16 cellular contexts compared by ENCODE assay signal in genomic region chr4:138111462-138112000, GRCh38.
DNase-seq lines count a peak whose midpoint lies in the region; ATAC-seq and TF ChIP-seq lines count a peak whose summit lies in the region.
"Had no signal": no experiment of that assay in that cellular context is flagged by ENCODE, and none has a peak within 500 bp of the region (broad histone marks: within the 10 kb centered on the region; RNA-seq: fewer than 3 reads in every experiment).

No MANE protein-coding gene starts in this region.

- peak; percentile 59 for ATAC-seq in PC-3
- no peak for ATAC-seq in activated CD8-positive, alpha-beta T cell treated with anti-CD3 and anti-CD28 coated beads for 36 hours
- ATAC-seq: naive thymus-derived CD8-positive, alpha-beta T cell; sciatic nerve had no signal

- H3K9me3 ChIP-seq in PC-3 (ENCODE audit: low read length) (no peaks in the 10 kb centered on the region), A673 (ENCODE audit: low read depth, low read length, poor library complexity, severe bottlenecking) (no peaks in the 10 kb centered on the region)
- H3K9me3 ChIP-seq: MG63, stomach had no signal

- H3K27ac Mint-ChIP-seq in activated CD8-positive, alpha-beta T cell treated with anti-CD3 and anti-CD28 coated beads for 36 hours, result no peak overlapping the region
- H3K27ac Mint-ChIP-seq: activated CD4-positive, alpha-beta T cell treated with anti-CD3 and anti-CD28 coated beads, Interleukin-2, amount 10 ng/mL, durations not matched to agents 24 days and 14 days; CD4-positive, CD25-positive, alpha-beta regulatory T cell; naive thymus-derived CD8-positive, alpha-beta T cell had no signal

- no peak overlapping the region for H2AFZ ChIP-seq in PC-3 (ENCODE audit: low read length)

- TF ChIP-seq CTCF in PC-3 (conservative IDR thresholded peaks at IDR 0.05; ENCODE audit: low read depth, low read length), result no peak; the same call in 1 of the 2 replicates
- TF ChIP-seq CTCF in A673 (conservative IDR thresholded peaks at IDR 0.05; ENCODE audit: low read depth, low read length), result no peak
- TF ChIP-seq CTCF in activated CD8-positive, alpha-beta T cell treated with anti-CD3 and anti-CD28 coated beads for 36 hours (IDR thresholded peaks at IDR 0.05), result no peak

- H3K36me3 ChIP-seq in PC-3 (ENCODE audit: low read depth, low read length), result no peaks in the 10 kb centered on the region
- H3K36me3 ChIP-seq in A673 (ENCODE audit: insufficient read depth, low read length, poor library complexity, severe bottlenecking), result no peaks in the 10 kb centered on the region
- H3K36me3 ChIP-seq: MG63, stomach had no signal

- peaks cover 10% of the 10 kb centered on the region; the same call in 1 of the 2 replicates for H3K4me1 ChIP-seq in PC-3 (ENCODE audit: insufficient read depth, low read length)
- no peaks in the 10 kb centered on the region for H3K4me1 ChIP-seq in A673 (ENCODE audit: insufficient read depth, low read length, poor library complexity, severe bottlenecking)

- DNase-seq in G401 (ENCODE audit: low spot score), result peak; percentile 61
- peak; percentile 62 for DNase-seq in PC-3
- DNase-seq in epithelial cell of prostate (ENCODE audit: low read depth, low spot score), result no peak
- DNase-seq in myocyte (ENCODE audit: low read depth), result peak; percentile 8
- no peak for DNase-seq in A673 (ENCODE audit: low spot score)
- DNase-seq in NAMALWA (ENCODE audit: low spot score), result no peak
- no peak for DNase-seq in hepatic stellate cell (ENCODE audit: low spot score)
- DNase-seq in activated CD8-positive, alpha-beta T cell treated with anti-CD3 and anti-CD28 coated beads for 36 hours, result no peak
- DNase-seq: activated CD4-positive, alpha-beta T cell treated with anti-CD3 and anti-CD28 coated beads, Interleukin-2, amount 10 ng/mL, durations not matched to agents 24 days and 14 days; activated effector memory CD4-positive, alpha-beta T cell treated with Interleukin-2 at 50 U/mL for 16 hours; caudate nucleus; CD4-positive, CD25-positive, alpha-beta regulatory T cell; MG63; naive thymus-derived CD8-positive, alpha-beta T cell; stomach had no signal

- in situ Hi-C loops in G401 (cut with HindIII; ENCODE audit: low sequenced_read_pairs), result no loop called here

- peak overlapping the region; percentile 40 for H3K27ac ChIP-seq in PC-3 (ENCODE audit: low read length)
- H3K27ac ChIP-seq in epithelial cell of prostate, result peak overlapping the region; percentile 79
- H3K27ac ChIP-seq in A673 (ENCODE audit: low read depth, low read length, poor library complexity, severe bottlenecking), result no peak overlapping the region
- H3K27ac ChIP-seq: stomach had no signal

- peak overlapping the region; percentile 5; the same call in 1 of the 2 replicates for H3K4me2 ChIP-seq in PC-3 (ENCODE audit: low read length)

- no peaks in the 10 kb centered on the region for H3K9me3 Mint-ChIP-seq in activated CD8-positive, alpha-beta T cell treated with anti-CD3 and anti-CD28 coated beads for 36 hours
- H3K9me3 Mint-ChIP-seq: activated CD4-positive, alpha-beta T cell treated with anti-CD3 and anti-CD28 coated beads, Interleukin-2, amount 10 ng/mL, durations not matched to agents 24 days and 14 days; naive thymus-derived CD8-positive, alpha-beta T cell had no signal

- H3K9ac ChIP-seq in PC-3 (ENCODE audit: low read length), result no peak overlapping the region

- no peaks in the 10 kb centered on the region for H4K20me1 ChIP-seq in PC-3 (ENCODE audit: low read length)

- no peaks in the 10 kb centered on the region for H3K27me3 Mint-ChIP-seq in activated CD8-positive, alpha-beta T cell treated with anti-CD3 and anti-CD28 coated beads for 36 hours
- H3K27me3 Mint-ChIP-seq: activated CD4-positive, alpha-beta T cell treated with anti-CD3 and anti-CD28 coated beads, Interleukin-2, amount 10 ng/mL, durations not matched to agents 24 days and 14 days had no signal

- CTCF ChIA-PET in PC-3 (lab: Charles Lee), result no interaction called here
- CTCF ChIA-PET in A673 (lab: Charles Lee), result no interaction called here
- CTCF ChIA-PET in activated CD8-positive, alpha-beta T cell treated with anti-CD3 and anti-CD28 coated beads for 36 hours (lab: Charles Lee), result interaction anchor here (2.2 kb wide), 1 partner anchor 21 kb away, joined by 11 read pairs; no protein-coding TSS in a partner anchor

- no TSS peak for BruUV-seq in PC-3 (replicated peaks; lab: Mats Ljungman, UMichigan)
- no TSS peak for BruUV-seq in A673 (replicated peaks; lab: Mats Ljungman, UMichigan)

- H3F3A ChIP-seq in PC-3 (ENCODE audit: low read length, unreplicated experiment), result no peaks in the 10 kb centered on the region

- H3K27me3 ChIP-seq in PC-3 (ENCODE audit: low read length), result no peaks in the 10 kb centered on the region
- H3K27me3 ChIP-seq in A673 (replicated peaks; ENCODE audit: insufficient read depth, low read depth, low read length, poor library complexity), result no peaks in the 10 kb centered on the region
- H3K27me3 ChIP-seq: MG63, stomach had no signal

- no peaks in the 10 kb centered on the region for H3K9me2 ChIP-seq in PC-3 (replicated peaks; ENCODE audit: low read length)

- H3K4me3 ChIP-seq in PC-3 (ENCODE audit: low read length) (no peak overlapping the region), A673 (ENCODE audit: low read depth, low read length, poor library complexity, severe bottlenecking) (no peak overlapping the region)
- H3K4me3 ChIP-seq: MG63, stomach had no signal

- H3K36me3 Mint-ChIP-seq in activated CD8-positive, alpha-beta T cell treated with anti-CD3 and anti-CD28 coated beads for 36 hours (ENCODE audit: low read depth), result no peaks in the 10 kb centered on the region
- H3K36me3 Mint-ChIP-seq: CD4-positive, CD25-positive, alpha-beta regulatory T cell; naive thymus-derived CD8-positive, alpha-beta T cell had no signal

- no peaks in the 10 kb centered on the region for H3K4me1 Mint-ChIP-seq in activated CD8-positive, alpha-beta T cell treated with anti-CD3 and anti-CD28 coated beads for 36 hours (ENCODE audit: low read depth)
- H3K4me1 Mint-ChIP-seq: activated CD4-positive, alpha-beta T cell treated with anti-CD3 and anti-CD28 coated beads, Interleukin-2, amount 10 ng/mL, durations not matched to agents 24 days and 14 days; CD4-positive, CD25-positive, alpha-beta regulatory T cell had no signal

- intact Hi-C loops in PC-3 (cut with micrococcal nuclease), result no loop called here
- intact Hi-C loops in A673 (cut with micrococcal nuclease; ENCODE audit: unreplicated experiment), result no loop called here
- intact Hi-C loops in activated CD8-positive, alpha-beta T cell treated with anti-CD3 and anti-CD28 coated beads for 36 hours (cut with micrococcal nuclease), result no loop called here

- POLR2A ChIA-PET in PC-3 (lab: Charles Lee; ENCODE audit: unreplicated experiment), result no interaction called here
- POLR2A ChIA-PET in A673 (lab: Charles Lee; ENCODE audit: low non-redundant PET), result no interaction called here
- POLR2A ChIA-PET in activated CD8-positive, alpha-beta T cell treated with anti-CD3 and anti-CD28 coated beads for 36 hours (lab: Charles Lee), result no interaction called here

- H3K79me2 ChIP-seq in PC-3 (ENCODE audit: low read length), result no peaks in the 10 kb centered on the region

- no peak overlapping the region for H3K4me3 Mint-ChIP-seq in activated CD8-positive, alpha-beta T cell treated with anti-CD3 and anti-CD28 coated beads for 36 hours
- H3K4me3 Mint-ChIP-seq: activated CD4-positive, alpha-beta T cell treated with anti-CD3 and anti-CD28 coated beads, Interleukin-2, amount 10 ng/mL, durations not matched to agents 24 days and 14 days; CD4-positive, CD25-positive, alpha-beta regulatory T cell; naive thymus-derived CD8-positive, alpha-beta T cell had no signal

Comparison
In these comparisons a context has a peak if more than half of its experiments do, and no peak if none do; other contexts are left out.
1. DNase-seq: peak in G401 (single experiment), PC-3 (single experiment) and myocyte (single experiment); none in epithelial cell of prostate (single experiment), A673 (single experiment), NAMALWA (single experiment), hepatic stellate cell (single experiment) and activated CD8-positive, alpha-beta T cell treated with anti-CD3 and anti-CD28 coated beads for 36 hours (single experiment).